Comparison of ENCODE assay signal across 1 cellular context in the genomic region with DNA sequence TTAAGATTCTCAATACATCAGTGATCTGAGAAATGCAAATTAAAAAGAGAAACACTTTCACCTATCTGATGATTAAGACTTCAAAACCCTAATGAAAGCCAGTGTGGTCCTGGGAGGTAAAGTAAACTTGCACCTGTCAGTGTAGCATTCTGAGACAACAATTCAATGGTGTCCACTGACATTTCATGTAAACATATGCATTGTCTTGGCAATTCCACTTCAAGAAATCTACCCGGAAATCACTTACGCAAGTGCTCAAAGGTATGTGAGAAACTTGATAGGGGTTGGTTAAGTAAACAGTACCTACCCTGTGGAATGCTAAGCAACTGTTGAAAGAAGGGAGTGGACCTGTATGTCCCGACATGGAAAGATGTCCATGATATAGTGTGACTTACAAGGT.
TF ChIP-seq lines count a peak whose summit lies in the region.

No MANE protein-coding gene starts in this region.

TF ChIP-seq in GM23338, 12 proteins besides CTCF, POLR2A, EP300 and RAD21 (continued from another document):
- TF ChIP-seq, protein P1, sequence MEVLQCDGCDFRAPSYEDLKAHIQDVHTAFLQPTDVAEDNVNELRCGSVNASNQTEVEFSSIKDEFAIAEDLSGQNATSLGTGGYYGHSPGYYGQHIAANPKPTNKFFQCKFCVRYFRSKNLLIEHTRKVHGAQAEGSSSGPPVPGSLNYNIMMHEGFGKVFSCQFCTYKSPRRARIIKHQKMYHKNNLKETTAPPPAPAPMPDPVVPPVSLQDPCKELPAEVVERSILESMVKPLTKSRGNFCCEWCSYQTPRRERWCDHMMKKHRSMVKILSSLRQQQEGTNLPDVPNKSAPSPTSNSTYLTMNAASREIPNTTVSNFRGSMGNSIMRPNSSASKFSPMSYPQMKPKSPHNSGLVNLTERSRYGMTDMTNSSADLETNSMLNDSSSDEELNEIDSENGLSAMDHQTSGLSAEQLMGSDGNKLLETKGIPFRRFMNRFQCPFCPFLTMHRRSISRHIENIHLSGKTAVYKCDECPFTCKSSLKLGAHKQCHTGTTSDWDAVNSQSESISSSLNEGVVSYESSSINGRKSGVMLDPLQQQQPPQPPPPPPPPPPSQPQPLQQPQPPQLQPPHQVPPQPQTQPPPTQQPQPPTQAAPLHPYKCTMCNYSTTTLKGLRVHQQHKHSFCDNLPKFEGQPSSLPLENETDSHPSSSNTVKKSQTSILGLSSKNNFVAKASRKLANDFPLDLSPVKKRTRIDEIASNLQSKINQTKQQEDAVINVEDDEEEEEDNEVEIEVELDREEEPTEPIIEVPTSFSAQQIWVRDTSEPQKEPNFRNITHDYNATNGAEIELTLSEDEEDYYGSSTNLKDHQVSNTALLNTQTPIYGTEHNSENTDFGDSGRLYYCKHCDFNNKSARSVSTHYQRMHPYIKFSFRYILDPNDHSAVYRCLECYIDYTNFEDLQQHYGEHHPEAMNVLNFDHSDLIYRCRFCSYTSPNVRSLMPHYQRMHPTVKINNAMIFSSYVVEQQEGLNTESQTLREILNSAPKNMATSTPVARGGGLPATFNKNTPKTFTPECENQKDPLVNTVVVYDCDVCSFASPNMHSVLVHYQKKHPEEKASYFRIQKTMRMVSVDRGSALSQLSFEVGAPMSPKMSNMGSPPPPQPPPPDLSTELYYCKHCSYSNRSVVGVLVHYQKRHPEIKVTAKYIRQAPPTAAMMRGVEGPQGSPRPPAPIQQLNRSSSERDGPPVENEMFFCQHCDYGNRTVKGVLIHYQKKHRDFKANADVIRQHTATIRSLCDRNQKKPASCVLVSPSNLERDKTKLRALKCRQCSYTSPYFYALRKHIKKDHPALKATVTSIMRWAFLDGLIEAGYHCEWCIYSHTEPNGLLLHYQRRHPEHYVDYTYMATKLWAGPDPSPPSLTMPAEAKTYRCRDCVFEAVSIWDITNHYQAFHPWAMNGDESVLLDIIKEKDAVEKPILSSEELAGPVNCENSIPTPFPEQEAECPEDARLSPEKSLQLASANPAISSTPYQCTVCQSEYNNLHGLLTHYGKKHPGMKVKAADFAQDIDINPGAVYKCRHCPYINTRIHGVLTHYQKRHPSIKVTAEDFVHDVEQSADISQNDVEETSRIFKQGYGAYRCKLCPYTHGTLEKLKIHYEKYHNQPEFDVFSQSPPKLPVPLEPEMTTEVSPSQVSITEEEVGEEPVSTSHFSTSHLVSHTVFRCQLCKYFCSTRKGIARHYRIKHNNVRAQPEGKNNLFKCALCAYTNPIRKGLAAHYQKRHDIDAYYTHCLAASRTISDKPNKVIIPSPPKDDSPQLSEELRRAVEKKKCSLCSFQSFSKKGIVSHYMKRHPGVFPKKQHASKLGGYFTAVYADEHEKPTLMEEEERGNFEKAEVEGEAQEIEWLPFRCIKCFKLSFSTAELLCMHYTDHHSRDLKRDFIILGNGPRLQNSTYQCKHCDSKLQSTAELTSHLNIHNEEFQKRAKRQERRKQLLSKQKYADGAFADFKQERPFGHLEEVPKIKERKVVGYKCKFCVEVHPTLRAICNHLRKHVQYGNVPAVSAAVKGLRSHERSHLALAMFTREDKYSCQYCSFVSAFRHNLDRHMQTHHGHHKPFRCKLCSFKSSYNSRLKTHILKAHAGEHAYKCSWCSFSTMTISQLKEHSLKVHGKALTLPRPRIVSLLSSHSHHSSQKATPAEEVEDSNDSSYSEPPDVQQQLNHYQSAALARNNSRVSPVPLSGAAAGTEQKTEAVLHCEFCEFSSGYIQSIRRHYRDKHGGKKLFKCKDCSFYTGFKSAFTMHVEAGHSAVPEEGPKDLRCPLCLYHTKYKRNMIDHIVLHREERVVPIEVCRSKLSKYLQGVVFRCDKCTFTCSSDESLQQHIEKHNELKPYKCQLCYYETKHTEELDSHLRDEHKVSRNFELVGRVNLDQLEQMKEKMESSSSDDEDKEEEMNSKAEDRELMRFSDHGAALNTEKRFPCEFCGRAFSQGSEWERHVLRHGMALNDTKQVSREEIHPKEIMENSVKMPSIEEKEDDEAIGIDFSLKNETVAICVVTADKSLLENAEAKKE (CRISPR knock-in tag; IDR thresholded peaks at IDR 0.05), result no peak
- TF ChIP-seq STAT1 (IDR thresholded peaks at IDR 0.05; ENCODE audit: unreplicated experiment) (no peak), EZH2phosphoT487 (IDR thresholded peaks at IDR 0.05; ENCODE audit: unreplicated experiment) (no peak)
